Comparison of ENCODE assay signal across 1 cellular context in genomic region chr15:57201578-57201977, GRCh38.
TF ChIP-seq lines count a peak whose summit lies in the region.

No MANE protein-coding gene starts in this region.

TF ChIP-seq in HepG2, 621 proteins besides CTCF, POLR2A, EP300 and RAD21 (continued from another document):
- TF ChIP-seq, protein P1, sequence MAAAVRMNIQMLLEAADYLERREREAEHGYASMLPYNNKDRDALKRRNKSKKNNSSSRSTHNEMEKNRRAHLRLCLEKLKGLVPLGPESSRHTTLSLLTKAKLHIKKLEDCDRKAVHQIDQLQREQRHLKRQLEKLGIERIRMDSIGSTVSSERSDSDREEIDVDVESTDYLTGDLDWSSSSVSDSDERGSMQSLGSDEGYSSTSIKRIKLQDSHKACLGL (CRISPR knock-in tag; IDR thresholded peaks at IDR 0.05), result no peak
- TF ChIP-seq ZFAT (CRISPR knock-in tag; conservative IDR thresholded peaks at IDR 0.05) (no peak), SP5 (CRISPR knock-in tag; IDR thresholded peaks at IDR 0.05; ENCODE audit: borderline replicate concordance, low read depth) (no peak), ZNF580 (CRISPR knock-in tag; IDR thresholded peaks at IDR 0.05; ENCODE audit: borderline replicate concordance, low read depth) (no peak), CREB3 (CRISPR knock-in tag; IDR thresholded peaks at IDR 0.05) (no peak), AGO1 (IDR thresholded peaks at IDR 0.05; ENCODE audit: low read depth, low read length, poor library complexity, severe bottlenecking) (no peak), ZNF296 (CRISPR knock-in tag; conservative IDR thresholded peaks at IDR 0.05) (no peak)
